Comparison of ENCODE assay signal across 10 cellular contexts in genomic region chr9:82488702-82489578, GRCh38.
DNase-seq lines count a peak whose midpoint lies in the region; ATAC-seq and TF ChIP-seq lines count a peak whose summit lies in the region.
"Had no signal": no experiment of that assay in that cellular context is flagged by ENCODE, and none has a peak within 500 bp of the region (broad histone marks: within the 10 kb centered on the region; RNA-seq: fewer than 3 reads in every experiment).

No MANE protein-coding gene starts in this region.

- DNase-seq in HEK293T (ENCODE audit: extremely low spot score) (no peak), amniotic epithelial cell (ENCODE audit: low read depth) (peak; percentile 6), left cardiac atrium (peak; percentile 21)
- DNase-seq in activated CD4-positive, alpha-beta T cell treated with anti-CD3 and anti-CD28 coated beads for 36 hours, result no peak
- DNase-seq in activated CD8-positive, alpha-beta memory T cell treated with anti-CD3 and anti-CD28 coated beads, Interleukin-2, amount 50 U/mL, for 4 hours, result no peak
- DNase-seq: T-cell had no signal

- H3K36me3 Mint-ChIP-seq in activated CD4-positive, alpha-beta T cell treated with anti-CD3 and anti-CD28 coated beads for 36 hours (ENCODE audit: low read depth), result no peaks in the 10 kb centered on the region
- H3K36me3 Mint-ChIP-seq: T-cell had no signal

- no peaks in the 10 kb centered on the region for H3K9me3 ChIP-seq in skeletal muscle satellite cell (replicated peaks; ENCODE audit: low read length)

- H3K9me3 Mint-ChIP-seq in activated CD4-positive, alpha-beta T cell treated with anti-CD3 and anti-CD28 coated beads for 36 hours (ENCODE audit: low read depth), result peaks cover 2% of the 10 kb centered on the region

- no peaks in the 10 kb centered on the region for H3K4me1 Mint-ChIP-seq in activated CD4-positive, alpha-beta T cell treated with anti-CD3 and anti-CD28 coated beads for 36 hours
- H3K4me1 Mint-ChIP-seq: central memory CD8-positive, alpha-beta T cell; T-cell had no signal

- CTCF ChIA-PET in HEK293T (lab: Yijun Ruan, JAX), result no interaction called here
- CTCF ChIA-PET in activated CD4-positive, alpha-beta T cell treated with anti-CD3 and anti-CD28 coated beads for 36 hours (lab: Charles Lee), result no interaction called here

- intact Hi-C loops in left cardiac atrium (cut with DNase I), result no loop called here
- intact Hi-C loops in activated CD4-positive, alpha-beta T cell treated with anti-CD3 and anti-CD28 coated beads for 36 hours (cut with DNase I, micrococcal nuclease), result no loop called here

- H3K27me3 ChIP-seq in skeletal muscle satellite cell (ENCODE audit: control insufficient read depth, insufficient read depth, low read length), result peaks cover under 1% of the 10 kb centered on the region

- H3K4me1 ChIP-seq in skeletal muscle satellite cell (ENCODE audit: control insufficient read depth, insufficient read depth, low read length), result peaks cover 24% of the 10 kb centered on the region

- no peak overlapping the region for H3K4me3 ChIP-seq in skeletal muscle satellite cell (ENCODE audit: low read length)

- ATAC-seq in left cardiac atrium (peak; percentile 91), HG02763 (IDR thresholded peaks at IDR 0.05; ENCODE audit: unreplicated experiment) (no peak), GM19324 (IDR thresholded peaks at IDR 0.05; ENCODE audit: low FRiP score, unreplicated experiment) (no peak)
- ATAC-seq in activated CD4-positive, alpha-beta T cell treated with anti-CD3 and anti-CD28 coated beads for 36 hours, result no peak
- ATAC-seq: T-cell had no signal

- peak overlapping the region; percentile 22 for H3K4me2 ChIP-seq in skeletal muscle satellite cell (ENCODE audit: low read length)

- no peaks in the 10 kb centered on the region for H3K27me3 Mint-ChIP-seq in activated CD4-positive, alpha-beta T cell treated with anti-CD3 and anti-CD28 coated beads for 36 hours
- H3K27me3 Mint-ChIP-seq: central memory CD8-positive, alpha-beta T cell; T-cell had no signal

- H3K36me3 ChIP-seq in skeletal muscle satellite cell (ENCODE audit: insufficient read depth, low read length), result no peaks in the 10 kb centered on the region

- POLR2A ChIA-PET in HEK293T (lab: Yijun Ruan, JAX), result no interaction called here
- POLR2A ChIA-PET in activated CD4-positive, alpha-beta T cell treated with anti-CD3 and anti-CD28 coated beads for 36 hours (lab: Charles Lee), result no interaction called here

- no peak overlapping the region for H3K27ac Mint-ChIP-seq in activated CD4-positive, alpha-beta T cell treated with anti-CD3 and anti-CD28 coated beads for 36 hours
- H3K27ac Mint-ChIP-seq: T-cell had no signal

- H3K4me3 Mint-ChIP-seq in activated CD4-positive, alpha-beta T cell treated with anti-CD3 and anti-CD28 coated beads for 36 hours, result no peak overlapping the region
- H3K4me3 Mint-ChIP-seq: central memory CD8-positive, alpha-beta T cell; T-cell had no signal

- no peak overlapping the region for H3K9ac ChIP-seq in skeletal muscle satellite cell (ENCODE audit: low read depth, low read length)

TF ChIP-seq in HEK293T, 16 proteins besides CTCF, POLR2A, EP300 and RAD21:
- no peak for TF ChIP-seq BHLHE40 (IDR thresholded peaks at IDR 0.05; ENCODE audit: borderline replicate concordance)
- TF ChIP-seq HDGF (IDR thresholded peaks at IDR 0.05; ENCODE audit: borderline replicate concordance), result no peak
- TF ChIP-seq SP1 (IDR thresholded peaks at IDR 0.05), result no peak
- TF ChIP-seq ELF4 (IDR thresholded peaks at IDR 0.05), result no peak
- TF ChIP-seq FOXM1 (IDR thresholded peaks at IDR 0.05; ENCODE audit: borderline replicate concordance), result no peak
- TF ChIP-seq NFRKB (IDR thresholded peaks at IDR 0.05), result no peak
- TF ChIP-seq PKNOX1 (IDR thresholded peaks at IDR 0.05), result peak; percentile 49; the same call in 1 of the 2 replicates
TF ChIP-seq in HEK293T: peak in this region for 1.

Comparison
In these comparisons a context has a peak if more than half of its experiments do, and no peak if none do; other contexts are left out.
1. DNase-seq: peak in amniotic epithelial cell (single experiment) and left cardiac atrium (single experiment); none in HEK293T (single experiment), activated CD4-positive, alpha-beta T cell treated with anti-CD3 and anti-CD28 coated beads for 36 hours (single experiment) and activated CD8-positive, alpha-beta memory T cell treated with anti-CD3 and anti-CD28 coated beads, Interleukin-2, amount 50 U/mL, for 4 hours (single experiment).
2. ATAC-seq: peak in left cardiac atrium (2 of 2); none in HG02763 (single experiment), GM19324 (single experiment) and activated CD4-positive, alpha-beta T cell treated with anti-CD3 and anti-CD28 coated beads for 36 hours (single experiment).